In genomic region chr11:104332110-104332509, GRCh38 we compare ENCODE assay signal across 11 cellular contexts.
A peak's percentile ranks its signal among the peaks of the same experiment; 100 is the strongest.
DNase-seq lines count a peak whose midpoint lies in the region; TF ChIP-seq lines count a peak whose summit lies in the region.
"Had no signal": no experiment of that assay in that cellular context is flagged by ENCODE, and none has a peak within 500 bp of the region (broad histone marks: within the 10 kb centered on the region; RNA-seq: fewer than 3 reads in every experiment).

No MANE protein-coding gene starts in this region.

- 42 to 49% methylated on average over 4 of the region's 4 CpGs for WGBS in tibial nerve, 2 donors

- H3K4me1 Mint-ChIP-seq in CD8-positive, alpha-beta memory T cell: no peaks in the 10 kb centered on the region
- H3K4me1 Mint-ChIP-seq: B cell had no signal

- H3K4me1 ChIP-seq in tibial nerve: peaks cover 0 to 5% (median 0%) of the 10 kb centered on the region in 4 donors
- H3K4me1 ChIP-seq in CD8-positive, alpha-beta memory T cell (ENCODE audit: insufficient read depth, low read length): no peaks in the 10 kb centered on the region

- no peak overlapping the region for H3K4me3 ChIP-seq in tibial nerve
- H3K4me3 ChIP-seq in CD8-positive, alpha-beta memory T cell (ENCODE audit: low read length): no peak overlapping the region
- H3K4me3 ChIP-seq: tibial artery had no signal

- no peaks in the 10 kb centered on the region for H3K9me3 Mint-ChIP-seq in CD8-positive, alpha-beta memory T cell

- POLR2A ChIA-PET in CD8-positive, alpha-beta memory T cell (lab: Charles Lee): no interaction called here

- DNase-seq in activated CD4-positive, alpha-beta T cell treated with anti-CD3 and anti-CD28 coated beads for 48 hours: peak; percentile 5
- DNase-seq in activated CD4-positive, alpha-beta T cell treated with anti-CD3 and anti-CD28 coated beads, Interleukin-2, amount 50 U/mL, for 1 hour: no peak
- peak; percentile 56 for DNase-seq in ecto neural progenitor cell (ENCODE audit: low spot score)
- DNase-seq in stimulated activated CD8-positive, alpha-beta memory T cell treated with anti-CD3 and anti-CD28 coated beads, Interleukin-4, amount 100 ng/mL, for 48 hours: peak; percentile 25
- no peak for DNase-seq in tibial nerve (ENCODE audit: low spot score in 2 of 2)
- DNase-seq in CD8-positive, alpha-beta memory T cell: no peak
- no peak for DNase-seq in activated effector memory CD4-positive, alpha-beta T cell treated with anti-CD3 and anti-CD28 coated beads, Interleukin-2, amount 50 U/mL, for 16 hours
- DNase-seq: NCI-H1105, tibial artery had no signal

- no peaks in the 10 kb centered on the region for H3K9me3 ChIP-seq in tibial nerve
- H3K9me3 ChIP-seq in CD8-positive, alpha-beta memory T cell (ENCODE audit: low read length): no peaks in the 10 kb centered on the region
- H3K9me3 ChIP-seq: tibial artery had no signal

- no peaks in the 10 kb centered on the region for H3K36me3 ChIP-seq in tibial nerve
- H3K36me3 ChIP-seq in CD8-positive, alpha-beta memory T cell (ENCODE audit: insufficient read depth, low read length): no peaks in the 10 kb centered on the region
- H3K36me3 ChIP-seq: tibial artery had no signal

- no peak overlapping the region for H3K4me3 Mint-ChIP-seq in CD8-positive, alpha-beta memory T cell
- H3K4me3 Mint-ChIP-seq: B cell had no signal

- no peaks in the 10 kb centered on the region for H3K36me3 Mint-ChIP-seq in CD8-positive, alpha-beta memory T cell

- no peak overlapping the region for H3K27ac ChIP-seq in tibial nerve
- H3K27ac ChIP-seq in CD8-positive, alpha-beta memory T cell (ENCODE audit: low read depth, low read length): no peak overlapping the region
- H3K27ac ChIP-seq: tibial artery had no signal

- TF ChIP-seq CTCF in LNCAP (IDR thresholded peaks at IDR 0.05): peak; percentile 25; the same call in 1 of the 2 replicates
- no peak for TF ChIP-seq CTCF in tibial nerve (IDR thresholded peaks at IDR 0.05)

- no peak overlapping the region for H3K27ac Mint-ChIP-seq in CD8-positive, alpha-beta memory T cell
- H3K27ac Mint-ChIP-seq: B cell had no signal

- no peak for TF ChIP-seq EP300 in tibial nerve (IDR thresholded peaks at IDR 0.05)

- CTCF ChIA-PET in CD8-positive, alpha-beta memory T cell (lab: Charles Lee): no interaction called here

- TF ChIP-seq POLR2A in tibial nerve (IDR thresholded peaks at IDR 0.05): no peak

- no peaks in the 10 kb centered on the region for H3K27me3 Mint-ChIP-seq in CD8-positive, alpha-beta memory T cell

- H3K27me3 ChIP-seq in tibial nerve: no peaks in the 10 kb centered on the region
- H3K27me3 ChIP-seq in CD8-positive, alpha-beta memory T cell (ENCODE audit: insufficient read depth, low read length, poor library complexity, severe bottlenecking): no peaks in the 10 kb centered on the region
- H3K27me3 ChIP-seq: tibial artery had no signal

Comparison
In these comparisons a context has a peak if more than half of its experiments do, and no peak if none do; other contexts are left out.
1. DNase-seq: peak in activated CD4-positive, alpha-beta T cell treated with anti-CD3 and anti-CD28 coated beads for 48 hours (single experiment), ecto neural progenitor cell (single experiment) and stimulated activated CD8-positive, alpha-beta memory T cell treated with anti-CD3 and anti-CD28 coated beads, Interleukin-4, amount 100 ng/mL, for 48 hours (single experiment); none in activated CD4-positive, alpha-beta T cell treated with anti-CD3 and anti-CD28 coated beads, Interleukin-2, amount 50 U/mL, for 1 hour (single experiment), tibial nerve (0 of 2), CD8-positive, alpha-beta memory T cell (0 of 5) and activated effector memory CD4-positive, alpha-beta T cell treated with anti-CD3 and anti-CD28 coated beads, Interleukin-2, amount 50 U/mL, for 16 hours (single experiment).